7 cellular contexts compared by ENCODE assay signal in genomic region chr17:1386675-1387074, GRCh38. TPM values are rescaled to one million over a fixed set of nuclear protein-coding genes. Genes with fewer than 3 reads are reported as not detected.
DNase-seq lines count a peak whose midpoint lies in the region; ATAC-seq and TF ChIP-seq lines count a peak whose summit lies in the region.
"Not testable (repeated sequence)": the region's sequence is repeated elsewhere in the genome, so short reads cannot be mapped to it uniquely, and the experiment has no call there.

No MANE protein-coding gene starts in this region.

- H3K4ac ChIP-seq in mesenchymal stem cell (ENCODE audit: low read depth in 1 of 2, low read length in 2 of 2), result not testable (repeated sequence)

- H3K36me3 Mint-ChIP-seq in activated T-cell treated with anti-CD3 and anti-CD28 coated beads, Interleukin-2, amount 50 U/mL, for 24 hours (ENCODE audit: low read depth), result peaks cover 52% of the 10 kb centered on the region
- H3K36me3 Mint-ChIP-seq in effector memory CD8-positive, alpha-beta T cell (ENCODE audit: insufficient read depth), result peaks cover 24% of the 10 kb centered on the region
- H3K36me3 Mint-ChIP-seq in stimulated activated naive CD8-positive, alpha-beta T cell treated with anti-CD3 and anti-CD28 coated beads, Interleukin-15, Interleukin-2, amounts not matched to agents 100 ng/mL and 50 ng/mL, for 24 hours (ENCODE audit: low read depth), result peaks cover 20% of the 10 kb centered on the region

- not testable (repeated sequence) for H3K18ac ChIP-seq in mesenchymal stem cell (ENCODE audit: low read depth in 1 of 2, low read length in 2 of 2)

- POLR2A ChIA-PET in OCI-LY7 (lab: Charles Lee), result interaction anchor here (0.9 kb wide), 1 partner anchor 10 kb away, joined by 3 read pairs; no protein-coding TSS in a partner anchor

- H3K9me3 ChIP-seq in DOHH2 (ENCODE audit: control insufficient read depth, insufficient read depth, low read length); OCI-LY7 (ENCODE audit: low read length); mesenchymal stem cell (ENCODE audit: control insufficient read depth, low read length); osteoblast (ENCODE audit: low read depth, low read length): not testable (repeated sequence)

- DNase-seq in OCI-LY7 (ENCODE audit: low spot score); activated T-cell treated with anti-CD3 and anti-CD28 coated beads, Interleukin-2, amount 50 U/mL, for 24 hours; effector memory CD8-positive, alpha-beta T cell; mesenchymal stem cell; osteoblast (ENCODE audit: insufficient read length, low spot score, missing footprints): not testable (repeated sequence)

- H3K27ac Mint-ChIP-seq in activated T-cell treated with anti-CD3 and anti-CD28 coated beads, Interleukin-2, amount 50 U/mL, for 24 hours, result peak overlapping the region; percentile 79
- peak overlapping the region; percentile 56 to 75 for H3K27ac Mint-ChIP-seq in effector memory CD8-positive, alpha-beta T cell
- H3K27ac Mint-ChIP-seq in stimulated activated naive CD8-positive, alpha-beta T cell treated with anti-CD3 and anti-CD28 coated beads, Interleukin-15, Interleukin-2, amounts not matched to agents 100 ng/mL and 50 ng/mL, for 24 hours, result peak overlapping the region; percentile 45

- H2BK12ac ChIP-seq in mesenchymal stem cell (ENCODE audit: low read length in 2 of 2), result not testable (repeated sequence)

- not testable (repeated sequence) for H3K27me3 Mint-ChIP-seq in activated T-cell treated with anti-CD3 and anti-CD28 coated beads, Interleukin-2, amount 50 U/mL, for 24 hours; effector memory CD8-positive, alpha-beta T cell; stimulated activated naive CD8-positive, alpha-beta T cell treated with anti-CD3 and anti-CD28 coated beads, Interleukin-15, Interleukin-2, amounts not matched to agents 100 ng/mL and 50 ng/mL, for 24 hours

- H3K36me3 ChIP-seq in DOHH2 (ENCODE audit: control insufficient read depth, low read length) (peaks cover 66% of the 10 kb centered on the region), OCI-LY7 (ENCODE audit: insufficient read depth, low read length) (peaks cover 72% of the 10 kb centered on the region), mesenchymal stem cell (ENCODE audit: control insufficient read depth in 1 of 2, insufficient read depth in 2 of 2, low read depth in 1 of 2, low read length in 2 of 2) (peaks cover 3 to 17% of the 10 kb centered on the region in 2 experiments), osteoblast (ENCODE audit: insufficient read depth, low read length) (peaks cover 10% of the 10 kb centered on the region)

- BruUV-seq in OCI-LY7 (replicated peaks; lab: Mats Ljungman, UMichigan), result not testable (repeated sequence)

- H4K8ac ChIP-seq in mesenchymal stem cell (ENCODE audit: low read length), result not testable (repeated sequence)

- H3K27ac ChIP-seq in DOHH2 (ENCODE audit: low read depth, low read length); OCI-LY7 (ENCODE audit: low read depth, low read length, poor library complexity, severe bottlenecking); mesenchymal stem cell (ENCODE audit: low read length, poor library complexity, severe bottlenecking): not testable (repeated sequence)
- H3K27ac ChIP-seq in osteoblast (ENCODE audit: low read depth, low read length), result peak overlapping the region; percentile 30

- H3F3A ChIP-seq in DOHH2 (ENCODE audit: control insufficient read depth, insufficient read depth), result not testable (repeated sequence)

- CTCF ChIA-PET in OCI-LY7 (lab: Charles Lee; ENCODE audit: unreplicated experiment), result not testable (repeated sequence)

- not testable (repeated sequence) for H3K9me2 ChIP-seq in DOHH2 (replicated peaks; ENCODE audit: control insufficient read depth, low read length); OCI-LY7 (ENCODE audit: insufficient read depth, low read length)

- not testable (repeated sequence) for ATAC-seq in effector memory CD8-positive, alpha-beta T cell (replicated peaks)

- H2BK5ac ChIP-seq in mesenchymal stem cell (ENCODE audit: low read depth, low read length, poor library complexity, severe bottlenecking), result not testable (repeated sequence)

- peak overlapping the region; percentile 8 for H3K9ac ChIP-seq in mesenchymal stem cell (ENCODE audit: low read length)

- H2AK5ac ChIP-seq in mesenchymal stem cell (ENCODE audit: low read length, severe bottlenecking), result not testable (repeated sequence)

- peaks cover 65% of the 10 kb centered on the region for H3K4me1 Mint-ChIP-seq in activated T-cell treated with anti-CD3 and anti-CD28 coated beads, Interleukin-2, amount 50 U/mL, for 24 hours (ENCODE audit: low read depth)
- H3K4me1 Mint-ChIP-seq in effector memory CD8-positive, alpha-beta T cell (ENCODE audit: low read depth in 2 of 2), result peaks cover 34 to 56% of the 10 kb centered on the region in 2 donors
- H3K4me1 Mint-ChIP-seq in stimulated activated naive CD8-positive, alpha-beta T cell treated with anti-CD3 and anti-CD28 coated beads, Interleukin-15, Interleukin-2, amounts not matched to agents 100 ng/mL and 50 ng/mL, for 24 hours (ENCODE audit: low read depth), result peaks cover 73% of the 10 kb centered on the region

- not testable (repeated sequence) for H4K91ac ChIP-seq in mesenchymal stem cell (ENCODE audit: low read length)

- H3K79me2 ChIP-seq in DOHH2 (ENCODE audit: control insufficient read depth, low read length), result peaks cover 100% of the 10 kb centered on the region
- H3K79me2 ChIP-seq in OCI-LY7 (ENCODE audit: insufficient read depth, low read depth, low read length), result peaks cover 98% of the 10 kb centered on the region
- H3K79me2 ChIP-seq in osteoblast (ENCODE audit: insufficient read depth, low read length), result peaks cover 99% of the 10 kb centered on the region

- peaks cover 54% of the 10 kb centered on the region for H3K4me1 ChIP-seq in DOHH2 (ENCODE audit: control insufficient read depth, low read length)
- peaks cover 56% of the 10 kb centered on the region for H3K4me1 ChIP-seq in OCI-LY7 (ENCODE audit: insufficient read depth, low read length, poor library complexity, severe bottlenecking)
- peaks cover 18% of the 10 kb centered on the region for H3K4me1 ChIP-seq in mesenchymal stem cell (ENCODE audit: control insufficient read depth, insufficient read depth, low read depth, low read length)
- H3K4me1 ChIP-seq in osteoblast (ENCODE audit: insufficient read depth, low read length), result peaks cover 41% of the 10 kb centered on the region

- TF ChIP-seq CTCF in DOHH2 (IDR thresholded peaks at IDR 0.05; ENCODE audit: low read depth, low read length, poor library complexity, severe bottlenecking); OCI-LY7 (conservative IDR thresholded peaks at IDR 0.05; ENCODE audit: low read length); osteoblast (IDR thresholded peaks at IDR 0.05; ENCODE audit: extremely low read depth, low read depth, low read length): not testable (repeated sequence)

- not testable (repeated sequence) for H3K23ac ChIP-seq in mesenchymal stem cell (ENCODE audit: low read length in 2 of 2)

- not testable (repeated sequence) for H3K14ac ChIP-seq in mesenchymal stem cell (ENCODE audit: low read length in 2 of 2)

- 95% methylated on average over 5 of the region's 8 CpGs for WGBS in mesenchymal stem cell

- peaks cover 51% of the 10 kb centered on the region for H4K20me1 ChIP-seq in DOHH2 (ENCODE audit: control insufficient read depth, insufficient read depth, low read depth, low read length)
- peaks cover 47% of the 10 kb centered on the region for H4K20me1 ChIP-seq in OCI-LY7 (ENCODE audit: insufficient read depth, low read length)
- H4K20me1 ChIP-seq in osteoblast (ENCODE audit: insufficient read depth, low read length), result peaks cover 89% of the 10 kb centered on the region

- H3K4me2 ChIP-seq in DOHH2 (ENCODE audit: low read length) (peak overlapping the region; percentile 13; the same call in 1 of the 2 replicates), OCI-LY7 (ENCODE audit: low read length) (peak overlapping the region; percentile 18; the same call in 1 of the 2 replicates)
- not testable (repeated sequence) for H3K4me2 ChIP-seq in mesenchymal stem cell (ENCODE audit: low read length, poor library complexity, severe bottlenecking); osteoblast (ENCODE audit: insufficient read depth, low read length)

- H3K4me3 Mint-ChIP-seq in activated T-cell treated with anti-CD3 and anti-CD28 coated beads, Interleukin-2, amount 50 U/mL, for 24 hours; stimulated activated naive CD8-positive, alpha-beta T cell treated with anti-CD3 and anti-CD28 coated beads, Interleukin-15, Interleukin-2, amounts not matched to agents 100 ng/mL and 50 ng/mL, for 24 hours: not testable (repeated sequence)
- peak overlapping the region in 1 of 2 donors; percentile 31 for H3K4me3 Mint-ChIP-seq in effector memory CD8-positive, alpha-beta T cell

- H2BK120ac ChIP-seq in mesenchymal stem cell (ENCODE audit: low read depth, low read length), result not testable (repeated sequence)

- not testable (repeated sequence) for H2BK15ac ChIP-seq in mesenchymal stem cell (ENCODE audit: low read depth, poor library complexity, severe bottlenecking)

- not testable (repeated sequence) for H3K27me3 ChIP-seq in DOHH2 (ENCODE audit: control insufficient read depth, low read length); mesenchymal stem cell (ENCODE audit: control insufficient read depth in 1 of 2, insufficient read depth in 1 of 2, low read length in 2 of 2); osteoblast (ENCODE audit: insufficient read depth, low read length)

- intact Hi-C loops in OCI-LY7 (cut with micrococcal nuclease; ENCODE audit: unreplicated experiment), result not testable (repeated sequence)

- not testable (repeated sequence) for H3K79me1 ChIP-seq in mesenchymal stem cell (replicated peaks; ENCODE audit: low read length, poor library complexity, severe bottlenecking)

- not testable (repeated sequence) for H3K4me3 ChIP-seq in DOHH2 (ENCODE audit: low read length); OCI-LY7 (ENCODE audit: low read depth, low read length, poor library complexity, severe bottlenecking); mesenchymal stem cell (ENCODE audit: insufficient read depth in 1 of 2, low read depth in 1 of 2, low read length in 2 of 2); osteoblast (ENCODE audit: insufficient read depth, low read length)

- H3K9me3 Mint-ChIP-seq in activated T-cell treated with anti-CD3 and anti-CD28 coated beads, Interleukin-2, amount 50 U/mL, for 24 hours; effector memory CD8-positive, alpha-beta T cell; stimulated activated naive CD8-positive, alpha-beta T cell treated with anti-CD3 and anti-CD28 coated beads, Interleukin-15, Interleukin-2, amounts not matched to agents 100 ng/mL and 50 ng/mL, for 24 hours: not testable (repeated sequence)

- not testable (repeated sequence) for H2AFZ ChIP-seq in OCI-LY7 (ENCODE audit: low read length); mesenchymal stem cell (ENCODE audit: low read depth, low read length); osteoblast (ENCODE audit: low read length)

RNA-seq across cellular contexts. Expression of gene YWHAE, which starts 13.3 kb away (rescaled TPM):
- 267 and 467 TPM in 2 replicates for total RNA-seq in OCI-LY7 (2014; rRNA removed; shearing (Covaris generic))
- 646 and 654 TPM in 2 replicates for total RNA-seq in OCI-LY7 (2022)
- polyA plus RNA-seq in mesenchymal stem cell (2013, experiment 1 of 2), result 476 TPM
- 478 TPM for polyA plus RNA-seq in mesenchymal stem cell (2013, experiment 2 of 2)
- 401 and 433 TPM in 2 replicates for total RNA-seq in osteoblast
